14 cellular contexts compared by ENCODE assay signal in the genomic region with DNA sequence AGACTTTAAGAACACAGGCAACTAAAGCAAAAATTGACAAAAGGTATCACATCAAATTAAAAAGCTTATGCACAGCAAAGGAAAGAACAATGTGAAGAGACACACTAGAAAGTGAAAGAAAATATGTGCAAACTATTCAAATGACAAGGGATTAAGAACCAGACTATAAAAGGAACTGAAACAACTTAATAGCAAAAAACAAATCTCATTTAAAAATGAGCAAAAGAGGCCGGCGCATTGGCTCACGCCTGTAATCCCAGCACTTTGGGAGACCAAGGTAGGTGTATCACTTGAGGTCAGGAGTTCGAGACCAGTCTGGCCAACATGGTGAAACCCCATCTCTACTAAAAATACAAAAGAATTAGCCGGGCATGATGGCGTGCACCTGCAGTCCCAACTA. TPM values are rescaled to one million over a fixed set of nuclear protein-coding genes. Genes with fewer than 3 reads are reported as not detected.
DNase-seq lines count a peak whose midpoint lies in the region; ATAC-seq, FAIRE-seq and TF ChIP-seq lines count a peak whose summit lies in the region.
"Had no signal": no experiment of that assay in that cellular context is flagged by ENCODE, and none has a peak within 500 bp of the region (broad histone marks: within the 10 kb centered on the region; RNA-seq: fewer than 3 reads in every experiment).

No MANE protein-coding gene starts in this region.

- peaks cover 34% of the 10 kb centered on the region for H3K36me3 Mint-ChIP-seq in type B pancreatic cell

- peaks cover 11% of the 10 kb centered on the region for H3K9me3 Mint-ChIP-seq in type B pancreatic cell

- no peak overlapping the region for H3K4me3 Mint-ChIP-seq in type B pancreatic cell
- H3K4me3 Mint-ChIP-seq: activated naive CD4-positive, alpha-beta T cell treated with anti-CD3 and anti-CD28 coated beads for 36 hours had no signal

- TF ChIP-seq POLR2A in GM12892 (IDR thresholded peaks at IDR 0.05; ENCODE audit: low read depth, low read length) = no peak
- TF ChIP-seq POLR2A in lower leg skin (IDR thresholded peaks at IDR 0.05) = no peak

- intact Hi-C loops in lower leg skin (cut with DNase I; ENCODE audit: low total_unique reads) = no loop called here

- no peaks in the 10 kb centered on the region for H3K27me3 Mint-ChIP-seq in type B pancreatic cell
- H3K27me3 Mint-ChIP-seq: progenitor cell of endocrine pancreas had no signal

- DNase-seq in GM12892 (ENCODE audit: insufficient read length) = no peak
- DNase-seq in stimulated activated CD4-positive, alpha-beta T cell treated with anti-CD3 and anti-CD28 coated beads, Interleukin-2, amount 100 ng/mL, for 48 hours = no peak
- no peak for DNase-seq in type B pancreatic cell (ENCODE audit: extremely low spot score, unreplicated experiment)
- DNase-seq in DMS153 (lab: John Stamatoyannopoulos, UW) = no peak
- DNase-seq in lower leg skin (ENCODE audit: low spot score in 2 of 2) = no peak
- DNase-seq: activated naive CD4-positive, alpha-beta T cell treated with anti-CD3 and anti-CD28 coated beads for 36 hours; dermis blood vessel endothelial cell; heart left ventricle had no signal

- H3K4me1 Mint-ChIP-seq in type B pancreatic cell (ENCODE audit: unreplicated experiment) = no peaks in the 10 kb centered on the region

- 88 to 95% methylated on average over 6 of the region's 6 CpGs for WGBS in lower leg skin, 2 donors

- no peak overlapping the region for H3K4me3 ChIP-seq in lower leg skin (ENCODE audit: low read depth, poor library complexity, severe bottlenecking)
- H3K4me3 ChIP-seq: heart left ventricle, vagina had no signal

- ATAC-seq in GM19452 (IDR thresholded peaks at IDR 0.05; ENCODE audit: unreplicated experiment) = peak; percentile 89
- peak; percentile 81 for ATAC-seq in HG02884 (IDR thresholded peaks at IDR 0.05; ENCODE audit: unreplicated experiment)
- ATAC-seq in HG03565 (IDR thresholded peaks at IDR 0.05; ENCODE audit: unreplicated experiment) = peak; percentile 91
- ATAC-seq: heart left ventricle had no signal

- peak; percentile 64 for FAIRE-seq in GM12892 (lab: Jason Lieb, UNC)
- FAIRE-seq: HTR-8/SVneo had no signal

- TF ChIP-seq CTCF in type B pancreatic cell (conservative IDR thresholded peaks at IDR 0.05) = no peak
- TF ChIP-seq CTCF in lower leg skin (IDR thresholded peaks at IDR 0.05) = no peak

- H3K27ac Mint-ChIP-seq in type B pancreatic cell = no peak overlapping the region
- H3K27ac Mint-ChIP-seq: activated naive CD4-positive, alpha-beta T cell treated with anti-CD3 and anti-CD28 coated beads for 36 hours; progenitor cell of endocrine pancreas had no signal

RNA-seq across cellular contexts. Expression of a gene that starts 14.4 kb away (rescaled TPM):
- polyA plus RNA-seq in GM12892 (2012; ENCODE audit: missing spikeins) = 50.6 TPM
- total RNA-seq in type B pancreatic cell (ENCODE audit: low replicate concordance) = 34.4 and 38.9 TPM in 2 replicates
- total RNA-seq in lower leg skin = 10 to 100 TPM; 10.2 to 21.1 (median 17.0) TPM

RNA-seq across cellular contexts. Expression of a gene that starts 21.0 kb away (rescaled TPM):
- 24.5 TPM for polyA plus RNA-seq in GM12892 (2012; ENCODE audit: missing spikeins)
- total RNA-seq in type B pancreatic cell (ENCODE audit: low replicate concordance) (12.4 and 15.2 TPM in 2 replicates), lower leg skin (1 to 10 TPM; 7.0 to 9.1 (median 8.4) TPM)
